In the genomic region with DNA sequence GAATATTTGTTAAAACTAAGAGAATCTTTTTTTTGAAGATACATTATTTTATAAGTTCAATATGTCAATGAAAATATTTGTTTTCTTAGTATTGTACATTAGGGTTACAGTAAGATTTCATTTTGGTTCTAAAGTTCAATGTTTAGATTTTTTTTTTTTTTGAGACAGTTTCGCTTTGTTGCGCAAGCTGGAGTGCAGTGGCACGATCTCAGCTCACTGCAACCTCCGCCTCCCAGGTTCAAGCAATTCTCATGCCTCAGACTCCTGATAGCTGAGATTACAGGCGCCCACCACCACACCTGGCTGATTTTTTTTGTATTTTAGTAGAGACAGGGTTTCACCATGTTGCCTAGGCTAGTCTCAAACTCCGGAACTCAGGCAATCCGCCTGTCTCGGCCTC, we compare ENCODE assay signal across 8 cellular contexts.
DNase-seq lines count a peak whose midpoint lies in the region; ATAC-seq, FAIRE-seq and TF ChIP-seq lines count a peak whose summit lies in the region.
"Not testable (repeated sequence)": the region's sequence is repeated elsewhere in the genome, so short reads cannot be mapped to it uniquely, and the experiment has no call there.

No MANE protein-coding gene starts in this region.

- H2AK9ac ChIP-seq in IMR-90 (replicated peaks; ENCODE audit: low read depth, low read length, poor library complexity) = not testable (repeated sequence)

- not testable (repeated sequence) for TF ChIP-seq RAD21 in A549 (conservative IDR thresholded peaks at IDR 0.05 in 1 of 2, IDR thresholded peaks at IDR 0.05 in 1 of 2); IMR-90 (IDR thresholded peaks at IDR 0.05; ENCODE audit: low read length); K562 (CRISPR knock-in tag; conservative IDR thresholded peaks at IDR 0.05 in 1 of 2, IDR thresholded peaks at IDR 0.05 in 1 of 2); HepG2 (CRISPR knock-in tag; IDR thresholded peaks at IDR 0.05)

- H3K14ac ChIP-seq in IMR-90 (replicated peaks; ENCODE audit: low read depth, low read length) = not testable (repeated sequence)

- not testable (repeated sequence) for H3K56ac ChIP-seq in IMR-90 (ENCODE audit: extremely low read depth, insufficient read depth, low read length)

- FAIRE-seq in A549 (lab: Jason Lieb, UNC); K562 (lab: Jason Lieb, UNC): not testable (repeated sequence)
- FAIRE-seq in RCC 7860 (lab: Jason Lieb, UNC) (peak; percentile 48), kidney (lab: Jason Lieb, UNC) (peak; percentile 68), HepG2 (lab: Jason Lieb, UNC) (peak; percentile 67)

- H3K27ac ChIP-seq in A549; IMR-90 (ENCODE audit: insufficient read depth, low read length); K562 (ENCODE audit: extremely low read depth, low read depth, low read length); kidney (ENCODE audit: low read depth in 2 of 2, low read length in 2 of 2); HepG2 (ENCODE audit: extremely low read length, insufficient read depth, low read length): not testable (repeated sequence)

- H3K4me2 ChIP-seq in A549; IMR-90 (ENCODE audit: low read depth, low read length); K562 (ENCODE audit: insufficient read depth, low read length); HepG2 (ENCODE audit: low read depth, low read length): not testable (repeated sequence)

- in situ Hi-C loops in IMR-90 (cut with MboI; ENCODE audit: low sequenced_read_pairs) = not testable (repeated sequence)
- in situ Hi-C loops in K562 (cut with MboI) (loop anchor here (10.0 kb wide), 1 partner anchor 373 kb away; a partner anchor contains a TSS), HepG2 (cut with HindIII; ENCODE audit: extremely low pct_ligation_motif_present, low pct_unique_long_range_greater_than_20kb) (loop anchor here (5.0 to 10.0 kb wide), 2 partner anchors 341 to 373 kb away; a partner anchor contains a TSS)

- TF ChIP-seq EP300 in A549 (IDR thresholded peaks at IDR 0.05); K562 (IDR thresholded peaks at IDR 0.05; ENCODE audit: low read length); HepG2 (IDR thresholded peaks at IDR 0.05; ENCODE audit: low read depth in 2 of 2, low read length in 2 of 2); HepG2 (CRISPR knock-in tag; IDR thresholded peaks at IDR 0.05; ENCODE audit: borderline replicate concordance): not testable (repeated sequence)

- not testable (repeated sequence) for H3K79me2 ChIP-seq in K562 (ENCODE audit: control insufficient read depth, insufficient read depth, low read length); HepG2 (ENCODE audit: insufficient read depth, low read length)

- H3K27me3 ChIP-seq in IMR-90 (ENCODE audit: control insufficient read depth, insufficient read depth, low read length); K562 (ENCODE audit: control insufficient read depth in 2 of 2, insufficient read depth in 2 of 2, low read length in 2 of 2); HepG2 (ENCODE audit: control insufficient read depth in 1 of 2, insufficient read depth in 2 of 2, low read length in 2 of 2): not testable (repeated sequence)

- POLR2A ChIA-PET in A549 (lab: Yijun Ruan, JAX); IMR-90 (lab: Charles Lee; ENCODE audit: unreplicated experiment); K562 (lab: Yijun Ruan, JAX); HepG2 (lab: Yijun Ruan, JAX): not testable (repeated sequence)

- H3K36me3 ChIP-seq in IMR-90 (ENCODE audit: control insufficient read depth, insufficient read depth, low read length); K562 (ENCODE audit: control insufficient read depth, insufficient read depth, low read length); kidney (ENCODE audit: control insufficient read depth in 1 of 2, insufficient read depth in 2 of 2, low read length in 2 of 2); HepG2 (replicated peaks in 1 of 2; ENCODE audit: control insufficient read depth in 1 of 2, insufficient read depth in 2 of 2, low read length in 2 of 2): not testable (repeated sequence)

- BruUV-seq in IMR-90 (replicated peaks; lab: Mats Ljungman, UMichigan); K562 (replicated peaks; lab: Mats Ljungman, UMichigan); HepG2 (replicated peaks; lab: Mats Ljungman, UMichigan): not testable (repeated sequence)

- not testable (repeated sequence) for TF ChIP-seq POLR2A in A549 (IDR thresholded peaks at IDR 0.05; ENCODE audit: low read length); IMR-90 (IDR thresholded peaks at IDR 0.05; ENCODE audit: low read depth, low read length); NB4 (IDR thresholded peaks at IDR 0.05; ENCODE audit: extremely low read depth, insufficient read length); K562 (conservative IDR thresholded peaks at IDR 0.05); HepG2 (IDR thresholded peaks at IDR 0.05; ENCODE audit: insufficient read depth in 1 of 2, low read depth in 2 of 2, low read length in 2 of 2)

- not testable (repeated sequence) for H2BK15ac ChIP-seq in IMR-90 (ENCODE audit: low read depth, low read length)

- 83% methylated on average over 8 of the region's 8 CpGs for WGBS in A549 (ENCODE audit: missing lambda C conversion rate)
- WGBS in IMR-90 (ENCODE audit: extremely low coverage in 2 of 2, insufficient read length in 1 of 2), 2 experiments = 100% methylated on average over 1 of the region's 8 CpGs; no CpG with 5 or more reads in 1 of the 2 experiments
- WGBS in K562 (ENCODE audit: insufficient coverage, low coverage, missing lambda C conversion rate) = 75% methylated on average over 8 of the region's 8 CpGs
- 62% methylated on average over 8 of the region's 8 CpGs for WGBS in HepG2 (ENCODE audit: low lambda C conversion rate)

- H4K91ac ChIP-seq in IMR-90 (ENCODE audit: insufficient read depth, low read depth, low read length) = not testable (repeated sequence)

- not testable (repeated sequence) for H3K9me1 ChIP-seq in IMR-90 (ENCODE audit: insufficient read depth, low read length); K562 (ENCODE audit: control insufficient read depth, insufficient read depth, low read length)

- H3K4me1 ChIP-seq in A549; IMR-90 (ENCODE audit: control insufficient read depth, insufficient read depth, low read length); K562 (replicated peaks in 1 of 2; ENCODE audit: control insufficient read depth in 2 of 2, insufficient read depth in 2 of 2, low read length in 2 of 2): not testable (repeated sequence)
- H3K4me1 ChIP-seq in kidney (ENCODE audit: control insufficient read depth in 1 of 2, insufficient read depth in 1 of 2, low read depth in 1 of 2, low read length in 2 of 2) (peaks cover 0 to 11% of the 10 kb centered on the region in 2 donors), HepG2 (ENCODE audit: insufficient read depth, low read length) (peaks cover 27% of the 10 kb centered on the region)

- not testable (repeated sequence) for H3K18ac ChIP-seq in IMR-90 (ENCODE audit: low read depth, low read length)

- H3K9ac ChIP-seq in IMR-90 (ENCODE audit: low read depth, low read length); K562 (ENCODE audit: insufficient read depth in 1 of 2, low read depth in 2 of 2, low read length in 2 of 2); kidney (ENCODE audit: low read length in 2 of 2); HepG2 (ENCODE audit: insufficient read depth, low read depth, low read length): not testable (repeated sequence)

- not testable (repeated sequence) for H3K9me3 ChIP-seq in A549; IMR-90 (ENCODE audit: control insufficient read depth, insufficient read depth, low read length); K562 (replicated peaks; ENCODE audit: control insufficient read depth, insufficient read depth, low read depth, low read length); kidney (ENCODE audit: control insufficient read depth in 1 of 2, low read length in 2 of 2); HepG2 (ENCODE audit: low read length)

- not testable (repeated sequence) for H2BK20ac ChIP-seq in IMR-90 (ENCODE audit: low read depth, low read length)

- H4K8ac ChIP-seq in IMR-90 (ENCODE audit: low read depth in 2 of 2, low read length in 2 of 2) = not testable (repeated sequence)

- not testable (repeated sequence) for H3K4ac ChIP-seq in IMR-90 (ENCODE audit: low read depth, low read length)

- CTCF ChIA-PET in A549 (lab: Yijun Ruan, JAX) = interaction anchor here (0.9 to 2.3 kb wide), 6 partner anchors 27 to 382 kb away, joined by 3 to 22 read pairs (median 4); no protein-coding TSS in a partner anchor
- CTCF ChIA-PET in IMR-90 (lab: Yijun Ruan, JAX) = interaction anchor here (0.6 kb wide), 1 partner anchor 742 kb away, joined by 3 read pairs; no protein-coding TSS in a partner anchor
- CTCF ChIA-PET in K562 (lab: Yijun Ruan, JAX; ENCODE audit: low intra/inter-chr PET ratio) = interaction anchor here (0.6 kb wide), 1 partner anchor 63 kb away, joined by 3 read pairs; no protein-coding TSS in a partner anchor
- CTCF ChIA-PET in HepG2 (lab: Yijun Ruan, JAX; ENCODE audit: low intra/inter-chr PET ratio, low total read pairs) = not testable (repeated sequence)

- not testable (repeated sequence) for DNase-seq in A549 (ENCODE audit: low read depth in 1 of 2, low spot score in 1 of 2); IMR-90; RCC 7860 (ENCODE audit: low spot score); K562 (ENCODE audit: extremely low read depth in 1 of 4, low spot score in 3 of 4); kidney; HepG2 (ENCODE audit: low spot score)
- DNase-seq in NB4 (ENCODE audit: low read depth) (peak; percentile 19), retina (peak; percentile 7)

- not testable (repeated sequence) for H3K4me3 ChIP-seq in A549; IMR-90 (ENCODE audit: insufficient read depth, low read depth, low read length); NB4 (ENCODE audit: low read depth, low read length); K562; kidney (ENCODE audit: low read length in 2 of 2); HepG2 (replicated peaks in 1 of 3; ENCODE audit: insufficient read depth in 1 of 3, low read depth in 2 of 3, low read length in 3 of 3)

- dilution Hi-C loops in IMR-90 (cut with HindIII; ENCODE audit: low sequenced_read_pairs, unreplicated experiment) = not testable (repeated sequence)

- not testable (repeated sequence) for H2AFZ ChIP-seq in IMR-90 (replicated peaks; ENCODE audit: low read length, poor library complexity); K562 (ENCODE audit: low read depth, low read length); HepG2 (ENCODE audit: low read length)

- intact Hi-C loops in IMR-90 (cut with micrococcal nuclease) (loop anchor here (5.0 kb wide), 1 partner anchor 194 kb away; no protein-coding TSS in a partner anchor), K562 (cut with micrococcal nuclease) (loop anchor here (5.0 to 10.0 kb wide), 4 partner anchors 143 to 381 kb away; no protein-coding TSS in a partner anchor), kidney (cut with DNase I) (loop anchor here (10.0 kb wide), 1 partner anchor 373 kb away; a partner anchor contains a TSS), HepG2 (cut with micrococcal nuclease; ENCODE audit: unreplicated experiment) (loop anchor here (5.0 kb wide), 1 partner anchor 344 kb away; no protein-coding TSS in a partner anchor)

- H3K79me1 ChIP-seq in IMR-90 (ENCODE audit: low read depth in 1 of 2, low read length in 2 of 2) = not testable (repeated sequence)

- not testable (repeated sequence) for H3K23ac ChIP-seq in IMR-90 (ENCODE audit: low read depth, low read length)

- not testable (repeated sequence) for H4K5ac ChIP-seq in IMR-90 (ENCODE audit: low read depth, low read length)

- not testable (repeated sequence) for H2BK120ac ChIP-seq in IMR-90 (ENCODE audit: low read depth, low read length)

- not testable (repeated sequence) for H4K20me1 ChIP-seq in IMR-90 (ENCODE audit: insufficient read depth, low read length); K562 (replicated peaks; ENCODE audit: control insufficient read depth, insufficient read depth, low read length); HepG2 (ENCODE audit: insufficient read depth, low read length)

- TF ChIP-seq CTCF in A549 (IDR thresholded peaks at IDR 0.05); IMR-90 (conservative IDR thresholded peaks at IDR 0.05; ENCODE audit: low read depth, low read length); NB4 (IDR thresholded peaks at IDR 0.05; ENCODE audit: low read depth, low read length); K562 (IDR thresholded peaks at IDR 0.05 in 2 of 3, conservative IDR thresholded peaks at IDR 0.05 in 1 of 3; ENCODE audit: insufficient read depth in 2 of 3, low read depth in 1 of 3, low read length in 3 of 3); kidney (IDR thresholded peaks at IDR 0.05; ENCODE audit: borderline replicate concordance, extremely low read depth, insufficient read depth); HepG2 (CRISPR knock-in tag; IDR thresholded peaks at IDR 0.05): not testable (repeated sequence)

- not testable (repeated sequence) for ATAC-seq in A549; IMR-90 (ENCODE audit: low read depth); K562; HepG2

- H2BK5ac ChIP-seq in IMR-90 (ENCODE audit: low read depth, low read length, poor library complexity, severe bottlenecking) = not testable (repeated sequence)

- H2AK5ac ChIP-seq in IMR-90 (ENCODE audit: low read depth, low read length) = not testable (repeated sequence)
